Comparison of ENCODE assay signal across 25 cellular contexts in genomic region chr11:109362059-109362458, GRCh38. TPM values are rescaled to one million over a fixed set of nuclear protein-coding genes. Genes with fewer than 3 reads are reported as not detected.
"Had no signal": no experiment of that assay in that cellular context is flagged by ENCODE, and none has a peak within 500 bp of the region (broad histone marks: within the 10 kb centered on the region; RNA-seq: fewer than 3 reads in every experiment).

No MANE protein-coding gene starts in this region.

- H3K36me3 Mint-ChIP-seq: activated CD4-positive, alpha-beta memory T cell treated with anti-CD3 and anti-CD28 coated beads for 36 hours; activated naive CD4-positive, alpha-beta T cell treated with anti-CD3 and anti-CD28 coated beads, Interleukin-2, amount 50 U/mL, for 72 hours; natural killer cell; WTC11 had no signal

- H3K9ac ChIP-seq: parathyroid adenoma had no signal

- H3K4me3 ChIP-seq: adrenal gland, colonic mucosa, gastrocnemius medialis, lung, tibial nerve had no signal

- H3K27ac Mint-ChIP-seq: activated CD4-positive, alpha-beta memory T cell treated with anti-CD3 and anti-CD28 coated beads for 36 hours; activated CD4-positive, alpha-beta T cell treated with anti-CD3 and anti-CD28 coated beads for 36 hours; activated naive CD4-positive, alpha-beta T cell treated with anti-CD3 and anti-CD28 coated beads, Interleukin-2, amount 50 U/mL, for 72 hours; activated T-helper 1 cell treated with anti-CD3 and anti-CD28 coated beads, Interleukin-12 subunit alpha, Interleukin-12 subunit beta, Interleukin-2, Interleukin-4 antibody, amounts not matched to agents 30 ng/mL and 10 ng/mL and 1 ng/mL, durations not matched to agents 14 hours and 24 hours and 36 hours; endodermal cell; natural killer cell; T-helper 2 cell treated with Interferon-gamma antibody and Interleukin-4, amounts not matched to agents 5 μg/mL and 100 μg/mL, for 36 hours; WTC11 had no signal

- H3K9me3 ChIP-seq: adrenal gland, colonic mucosa, gastrocnemius medialis, tibial nerve had no signal

- H3K27me3 ChIP-seq: adrenal gland, colonic mucosa, gastrocnemius medialis, tibial nerve had no signal

- DNase-seq: activated CD4-positive, alpha-beta memory T cell treated with anti-CD3 and anti-CD28 coated beads for 36 hours; activated CD4-positive, alpha-beta T cell treated with anti-CD3 and anti-CD28 coated beads for 36 hours; activated gamma-delta T cell treated with Interleukin-2 at 50 U/mL for 16 hours; activated T-cell treated with anti-CD3 and anti-CD28 coated beads for 4 hours; colonic mucosa; endodermal cell; gastrocnemius medialis; head of caudate nucleus; kidney; natural killer cell; stimulated activated CD4-positive, alpha-beta T cell treated with anti-CD3 and anti-CD28 coated beads, Interleukin-12 subunit alpha, Interleukin-12 subunit beta, amount 100 ng/mL, for 4 hours; stimulated activated CD4-positive, alpha-beta T cell treated with anti-CD3 and anti-CD28 coated beads, Interleukin-2, amount 100 ng/mL, for 24 hours; stimulated activated naive CD4-positive, alpha-beta T cell treated with Interleukin-2 at 50 U/mL for 16 hours; substantia nigra had no signal

- H3K4me1 ChIP-seq: colonic mucosa, gastrocnemius medialis, parathyroid adenoma, tibial nerve had no signal

- H3K27me3 Mint-ChIP-seq: activated CD4-positive, alpha-beta memory T cell treated with anti-CD3 and anti-CD28 coated beads for 36 hours; activated CD4-positive, alpha-beta T cell treated with anti-CD3 and anti-CD28 coated beads for 36 hours; central memory CD8-positive, alpha-beta T cell had no signal

- H3K36me3 ChIP-seq: adrenal gland, colonic mucosa, gastrocnemius medialis, tibial nerve had no signal

- H2AFZ ChIP-seq: parathyroid adenoma had no signal

- H3K4me1 Mint-ChIP-seq: activated CD4-positive, alpha-beta T cell treated with anti-CD3 and anti-CD28 coated beads for 36 hours; central memory CD8-positive, alpha-beta T cell; endodermal cell; natural killer cell had no signal

- H3K27ac ChIP-seq: adrenal gland, colonic mucosa, gastrocnemius medialis, parathyroid adenoma, tibial nerve had no signal

- H3K9me3 Mint-ChIP-seq: activated CD4-positive, alpha-beta memory T cell treated with anti-CD3 and anti-CD28 coated beads for 36 hours; activated T-helper 1 cell treated with anti-CD3 and anti-CD28 coated beads, Interleukin-12 subunit alpha, Interleukin-12 subunit beta, Interleukin-2, Interleukin-4 antibody, amounts not matched to agents 30 ng/mL and 10 ng/mL and 1 ng/mL, durations not matched to agents 14 hours and 24 hours and 36 hours; endodermal cell; T-helper 2 cell treated with Interferon-gamma antibody and Interleukin-4, amounts not matched to agents 5 μg/mL and 100 μg/mL, for 36 hours; WTC11 had no signal

- ATAC-seq: activated CD4-positive, alpha-beta T cell treated with anti-CD3 and anti-CD28 coated beads for 36 hours; activated naive CD4-positive, alpha-beta T cell treated with anti-CD3 and anti-CD28 coated beads, Interleukin-2, amount 50 U/mL, for 72 hours; gastrocnemius medialis; left lobe of liver; natural killer cell; WTC11 had no signal

- H3K4me3 Mint-ChIP-seq: activated CD4-positive, alpha-beta memory T cell treated with anti-CD3 and anti-CD28 coated beads for 36 hours; activated CD4-positive, alpha-beta T cell treated with anti-CD3 and anti-CD28 coated beads for 36 hours; activated T-helper 1 cell treated with anti-CD3 and anti-CD28 coated beads, Interleukin-12 subunit alpha, Interleukin-12 subunit beta, Interleukin-2, Interleukin-4 antibody, amounts not matched to agents 30 ng/mL and 10 ng/mL and 1 ng/mL, durations not matched to agents 14 hours and 24 hours and 36 hours; central memory CD8-positive, alpha-beta T cell; endodermal cell; natural killer cell; T-helper 2 cell treated with Interferon-gamma antibody and Interleukin-4, amounts not matched to agents 5 μg/mL and 100 μg/mL, for 36 hours; WTC11 had no signal

RNA-seq across cellular contexts. Expression of gene C11orf87, which starts 59.9 kb away (rescaled TPM):
- total RNA-seq: activated CD4-positive, alpha-beta memory T cell treated with anti-CD3 and anti-CD28 coated beads for 36 hours; activated CD4-positive, alpha-beta T cell treated with anti-CD3 and anti-CD28 coated beads for 36 hours; activated naive CD4-positive, alpha-beta T cell treated with anti-CD3 and anti-CD28 coated beads, Interleukin-2, amount 50 U/mL, for 72 hours; activated T-helper 1 cell treated with anti-CD3 and anti-CD28 coated beads, Interleukin-12 subunit alpha, Interleukin-12 subunit beta, Interleukin-2, Interleukin-4 antibody, amounts not matched to agents 30 ng/mL and 10 ng/mL and 1 ng/mL, durations not matched to agents 14 hours and 24 hours and 36 hours; colonic mucosa; endodermal cell; epithelial cell of proximal tubule; gastrocnemius medialis; kidney; left lobe of liver; natural killer cell had no signal
- polyA plus RNA-seq: lung had no signal
